8 cellular contexts compared by ENCODE assay signal in the genomic region with DNA sequence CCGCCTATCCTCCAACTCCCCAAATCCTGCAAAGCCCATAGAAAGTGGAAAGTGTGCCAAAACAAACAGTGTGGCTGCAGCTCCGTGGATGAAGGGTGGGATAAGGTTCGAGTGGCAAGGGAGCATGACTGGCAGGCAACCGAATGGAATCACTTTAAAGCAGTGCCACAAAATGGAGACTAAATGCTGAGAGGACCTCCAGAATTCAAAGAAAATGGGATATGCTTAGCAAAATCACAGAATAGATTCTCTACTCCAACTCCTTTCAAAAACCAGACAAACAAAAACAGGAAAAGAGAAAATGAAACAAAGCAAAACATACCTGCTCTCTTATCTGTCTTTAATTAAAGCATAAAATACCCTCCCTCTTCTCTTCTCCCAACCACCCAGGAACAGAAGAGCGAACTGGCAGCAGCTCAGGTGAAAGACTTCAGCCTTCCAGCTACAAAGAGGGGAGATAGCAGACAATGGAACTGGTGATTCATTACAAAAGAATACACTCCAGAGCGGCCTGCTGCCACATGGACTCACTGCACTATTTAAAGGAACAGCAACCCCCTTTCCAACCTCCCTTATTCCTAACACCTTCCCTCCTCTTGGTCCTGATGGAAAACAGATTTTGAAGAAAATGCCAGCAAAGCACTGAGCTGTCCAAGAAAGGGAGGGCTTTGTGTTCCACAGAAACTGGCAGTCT.
DNase-seq lines count a peak whose midpoint lies in the region; ATAC-seq, FAIRE-seq and TF ChIP-seq lines count a peak whose summit lies in the region.

No MANE protein-coding gene starts in this region.

- ATAC-seq in GM19452 (IDR thresholded peaks at IDR 0.05; ENCODE audit: unreplicated experiment) (no peak), GM19463 (IDR thresholded peaks at IDR 0.05; ENCODE audit: unreplicated experiment) (no peak)

- H3K4me3 ChIP-seq in epithelial cell of proximal tubule (ENCODE audit: low read depth, low read length) = peak overlapping the region; percentile 56

- peak; percentile 56 for DNase-seq in AG08396 (ENCODE audit: low spot score)
- peak; percentile 41 for DNase-seq in HTR-8/SVneo (ENCODE audit: insufficient read length, low spot score)
- peak; percentile 96 for DNase-seq in RKO (ENCODE audit: low spot score)
- DNase-seq in epithelial cell of proximal tubule (ENCODE audit: low read depth) = no peak
- peak; percentile 67 for DNase-seq in mucosa of gallbladder (ENCODE audit: low spot score)
- DNase-seq in GF-D8 (lab: John Stamatoyannopoulos, UW) = no peak

- FAIRE-seq in HTR-8/SVneo (lab: Jason Lieb, UNC) = peak; percentile 36

- TF ChIP-seq CTCF in epithelial cell of proximal tubule (conservative IDR thresholded peaks at IDR 0.05; ENCODE audit: low read depth, low read length) = no peak

Comparison
In these comparisons a context has a peak if more than half of its experiments do, and no peak if none do; other contexts are left out.
1. DNase-seq: peak in AG08396 (single experiment), HTR-8/SVneo (single experiment), RKO (single experiment) and mucosa of gallbladder (single experiment); none in epithelial cell of proximal tubule (single experiment) and GF-D8 (single experiment).